Comparison of ENCODE assay signal across 8 cellular contexts in genomic region chr12:14769837-14770494, GRCh38. TPM values are rescaled to one million over a fixed set of nuclear protein-coding genes. Genes with fewer than 3 reads are reported as not detected.
DNase-seq lines count a peak whose midpoint lies in the region; ATAC-seq and TF ChIP-seq lines count a peak whose summit lies in the region.

No MANE protein-coding gene starts in this region.

- H3K4me1 Mint-ChIP-seq in activated CD4-positive, alpha-beta T cell treated with anti-CD3 and anti-CD28 coated beads for 36 hours, result peaks cover 35% of the 10 kb centered on the region

- POLR2A ChIA-PET in activated CD4-positive, alpha-beta T cell treated with anti-CD3 and anti-CD28 coated beads for 36 hours (lab: Charles Lee), result interaction anchor here (0.5 to 2.6 kb wide), 16 partner anchors 11 to 535 kb away, joined by 3 to 24 read pairs (median 4); partner anchors contain the start of genes ARHGDIB, ATF7IP, C12orf60 and WBP11

- H3K27ac ChIP-seq in colonic mucosa (peak overlapping the region; percentile 98), left lung (peak overlapping the region; percentile 95)

- peaks cover 55% of the 10 kb centered on the region for H3K36me3 Mint-ChIP-seq in activated CD4-positive, alpha-beta T cell treated with anti-CD3 and anti-CD28 coated beads for 36 hours (ENCODE audit: low read depth)

- no peaks in the 10 kb centered on the region for H3K27me3 ChIP-seq in colonic mucosa
- H3K27me3 ChIP-seq in left lung, result peaks cover 0 to 19% of the 10 kb centered on the region in 2 donors

- peak overlapping the region; percentile 99 for H3K27ac Mint-ChIP-seq in activated CD4-positive, alpha-beta T cell treated with anti-CD3 and anti-CD28 coated beads for 36 hours

- H3K27me3 Mint-ChIP-seq in activated CD4-positive, alpha-beta T cell treated with anti-CD3 and anti-CD28 coated beads for 36 hours, result no peaks in the 10 kb centered on the region

- H3K9me3 ChIP-seq in colonic mucosa (no peaks in the 10 kb centered on the region), left lung (no peaks in the 10 kb centered on the region)

- TF ChIP-seq CTCF in AG09309 (IDR thresholded peaks at IDR 0.05; ENCODE audit: control insufficient read depth, insufficient read depth, low read depth, low read length, missing control alignments) (peak; percentile 78), colonic mucosa (IDR thresholded peaks at IDR 0.05) (peak; percentile 82), left lung (IDR thresholded peaks at IDR 0.05) (peak; percentile 73 to 83)

- H3K4me3 ChIP-seq in AG09309 (ENCODE audit: control insufficient read depth, low read depth, low read length), result peak overlapping the region; percentile 92
- peak overlapping the region; percentile 79 for H3K4me3 ChIP-seq in colonic mucosa
- peak overlapping the region; percentile 66 to 79 for H3K4me3 ChIP-seq in left lung

- no peaks in the 10 kb centered on the region for H3K4me1 ChIP-seq in colonic mucosa
- H3K4me1 ChIP-seq in left lung, result peaks cover 0 to 13% of the 10 kb centered on the region in 2 donors

- H3K36me3 ChIP-seq in colonic mucosa, result no peaks in the 10 kb centered on the region
- no peaks in the 10 kb centered on the region for H3K36me3 ChIP-seq in left lung

- DNase-seq in AG09309 (ENCODE audit: low read depth), result peak; percentile 11
- DNase-seq in NCI-H2196 treated with DMSO at 0.1 percent for 48 hours (lab: John Stamatoyannopoulos, UW; ENCODE audit: unreplicated experiment), result peak; percentile 40
- DNase-seq in activated CD4-positive, alpha-beta T cell treated with anti-CD3 and anti-CD28 coated beads for 36 hours, result peak; percentile 94
- peak; percentile 88 for DNase-seq in colonic mucosa
- DNase-seq in left lung, result peak; percentile 86 to 94
- peak; percentile 84 to 85 for DNase-seq in stimulated activated CD4-positive, alpha-beta T cell treated with anti-CD3 and anti-CD28 coated beads, Interleukin-2, amount 100 ng/mL, for 48 hours

- H3K9me3 Mint-ChIP-seq in activated CD4-positive, alpha-beta T cell treated with anti-CD3 and anti-CD28 coated beads for 36 hours (ENCODE audit: low read depth), result peaks cover 12% of the 10 kb centered on the region

- peak overlapping the region; percentile 97 for H3K4me3 Mint-ChIP-seq in activated CD4-positive, alpha-beta T cell treated with anti-CD3 and anti-CD28 coated beads for 36 hours

- CTCF ChIA-PET in activated CD4-positive, alpha-beta T cell treated with anti-CD3 and anti-CD28 coated beads for 36 hours (lab: Charles Lee), result interaction anchor here (1.2 to 5.4 kb wide), 6 partner anchors 12 to 170 kb away, joined by 3 to 38 read pairs (median 4); partner anchors contain the start of genes C12orf60 and WBP11

- intact Hi-C loops in activated CD4-positive, alpha-beta T cell treated with anti-CD3 and anti-CD28 coated beads for 36 hours (cut with DNase I, micrococcal nuclease), result loop anchor here (1.0 to 10.0 kb wide), 17 partner anchors 33 to 1768 kb away; partner anchors contain the start of genes ARHGDIB (in 2 of the 2), ATF7IP (in 2 of the 2), STRAP (in 2 of the 2) and C12orf60 (in 1 of the 2)
- intact Hi-C loops in colonic mucosa (cut with DNase I), result no loop called here
- intact Hi-C loops in left lung (cut with DNase I), result no loop called here

- H3K9ac ChIP-seq in colonic mucosa (ENCODE audit: low read depth in 2 of 2, low read length in 2 of 2), result peak overlapping the region; percentile 91 to 98

- peak; percentile 39 for ATAC-seq in GM18867 (IDR thresholded peaks at IDR 0.05; ENCODE audit: unreplicated experiment)
- peak; percentile 28 for ATAC-seq in HG03097 (IDR thresholded peaks at IDR 0.05; ENCODE audit: low FRiP score, unreplicated experiment)
- ATAC-seq in activated CD4-positive, alpha-beta T cell treated with anti-CD3 and anti-CD28 coated beads for 36 hours, result peak; percentile 45
- ATAC-seq in left lung, result peak; percentile 70

RNA-seq across cellular contexts. Expression of gene WBP11, which starts 33.3 kb away (rescaled TPM):
- total RNA-seq in activated CD4-positive, alpha-beta T cell treated with anti-CD3 and anti-CD28 coated beads for 36 hours, result 100 to 1,000 TPM; 143 to 193 TPM
- 10 to 100 TPM; 55.3 to 60.0 TPM for total RNA-seq in colonic mucosa
- total RNA-seq in left lung, result 10 to 100 TPM; 38.6 to 53.5 TPM

RNA-seq across cellular contexts. Expression of gene C12orf60, which starts 33.5 kb away (rescaled TPM):
- 1 to 10 TPM; 2.9 to 3.0 TPM for total RNA-seq in activated CD4-positive, alpha-beta T cell treated with anti-CD3 and anti-CD28 coated beads for 36 hours
- total RNA-seq in colonic mucosa (under 1 TPM; 0.42 to 0.89 TPM), left lung (1 to 10 TPM in 1 of 2 donors, under 1 TPM in 1; 0.81 to 1.2 TPM)

RNA-seq across cellular contexts. Expression of gene SMCO3, which starts 44.0 kb away (rescaled TPM):
- total RNA-seq in activated CD4-positive, alpha-beta T cell treated with anti-CD3 and anti-CD28 coated beads for 36 hours, result not detected
- total RNA-seq in colonic mucosa (not detected), left lung (1 to 10 TPM in 1 of 2 donors, under 1 TPM in 1; 0.97 to 1.1 TPM)

Comparison
In these comparisons a context has a peak if more than half of its experiments do, and no peak if none do; other contexts are left out.
1. Peak in every context shown above with its lines: DNase-seq, ATAC-seq, H3K4me3 ChIP-seq and H3K27ac ChIP-seq.
2. DNase-seq: peak in every context shown above with its lines; median percentile 94 in activated CD4-positive, alpha-beta T cell treated with anti-CD3 and anti-CD28 coated beads for 36 hours; 90 in left lung; 88 in colonic mucosa; 84 in stimulated activated CD4-positive, alpha-beta T cell treated with anti-CD3 and anti-CD28 coated beads, Interleukin-2, amount 100 ng/mL, for 48 hours; 40 in NCI-H2196 treated with DMSO at 0.1 percent for 48 hours; 11 in AG09309.
3. intact Hi-C loops: an anchor here in activated CD4-positive, alpha-beta T cell treated with anti-CD3 and anti-CD28 coated beads for 36 hours (1.0 to 10.0 kb wide); none called in colonic mucosa and left lung.